ENCODE assay signal across 1 cellular context in the genomic region with DNA sequence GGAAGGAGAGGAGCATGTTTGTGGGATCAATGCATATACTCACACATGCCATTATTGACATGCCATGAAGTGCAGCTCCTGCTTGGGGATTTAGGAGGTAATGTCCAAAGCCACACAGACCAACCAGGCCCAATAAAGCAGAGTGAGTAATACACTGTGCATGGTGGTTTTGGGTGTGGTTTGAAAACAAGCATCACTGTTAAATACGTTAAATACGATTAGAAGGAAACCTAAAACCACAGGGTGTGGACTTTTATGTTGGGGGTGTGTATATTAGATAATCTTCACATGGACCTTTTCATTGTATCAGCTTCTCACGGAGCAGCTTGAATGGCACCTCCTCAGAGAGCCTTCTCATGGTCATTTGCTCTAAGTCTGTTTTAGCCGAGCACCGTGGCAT.
TF ChIP-seq lines count a peak whose summit lies in the region.

No MANE protein-coding gene starts in this region.

TF ChIP-seq in SK-N-SH treated with all-trans-retinoic acid at 6 μM for 48 hours, 23 proteins besides CTCF, POLR2A, EP300 and RAD21 (continued from another document):
- no peak for TF ChIP-seq PATZ1 (CRISPR knock-in tag; IDR thresholded peaks at IDR 0.05; ENCODE audit: borderline replicate concordance)
- TF ChIP-seq CSRNP3 (CRISPR knock-in tag; IDR thresholded peaks at IDR 0.05) = no peak
- TF ChIP-seq ZNF565 (CRISPR knock-in tag; conservative IDR thresholded peaks at IDR 0.05; ENCODE audit: low read depth) = no peak
TF ChIP-seq in SK-N-SH treated with all-trans-retinoic acid at 6 μM for 48 hours: peak in this region for 0.
